3 cellular contexts compared by ENCODE assay signal in genomic region chr7:36747969-36748574, GRCh38.
TF ChIP-seq lines count a peak whose summit lies in the region.

No MANE protein-coding gene starts in this region.

TF ChIP-seq in liver, 16 proteins besides CTCF, POLR2A, EP300 and RAD21:
- TF ChIP-seq SP1 (IDR thresholded peaks at IDR 0.05) (no peak), YY1 (IDR thresholded peaks at IDR 0.05) (no peak), RXRA (IDR thresholded peaks at IDR 0.05) (no peak), ZBTB33 (IDR thresholded peaks at IDR 0.05) (no peak), HNF4G (IDR thresholded peaks at IDR 0.05) (no peak), JUND (IDR thresholded peaks at IDR 0.05) (no peak), NR2F2 (IDR thresholded peaks at IDR 0.05) (no peak), TAF1 (conservative IDR thresholded peaks at IDR 0.05) (no peak), GABPA (IDR thresholded peaks at IDR 0.05 in 1 of 2, conservative IDR thresholded peaks at IDR 0.05 in 1 of 2) (no peak), HNF4A (conservative IDR thresholded peaks at IDR 0.05) (no peak), EGR1 (IDR thresholded peaks at IDR 0.05; ENCODE audit: low read depth in 2 of 2) (no peak), FOXA1 (IDR thresholded peaks at IDR 0.05) (no peak), FOXA2 (IDR thresholded peaks at IDR 0.05) (no peak), ATF3 (IDR thresholded peaks at IDR 0.05) (no peak), MAX (IDR thresholded peaks at IDR 0.05) (no peak), REST (IDR thresholded peaks at IDR 0.05) (no peak)

TF ChIP-seq in HepG2, 621 proteins besides CTCF, POLR2A, EP300 and RAD21 (continues in another document):
- TF ChIP-seq GRHL1 (CRISPR knock-in tag; conservative IDR thresholded peaks at IDR 0.05) (no peak), ZNF883 (CRISPR knock-in tag; IDR thresholded peaks at IDR 0.05; ENCODE audit: not compliant biosample characterization) (no peak), MAF1 (CRISPR knock-in tag; IDR thresholded peaks at IDR 0.05; ENCODE audit: borderline replicate concordance) (no peak), ZNF770 (CRISPR knock-in tag; IDR thresholded peaks at IDR 0.05) (no peak), XRCC5 (optimal IDR thresholded peaks at IDR 0.05; ENCODE audit: low read length) (no peak), ZNF318 (CRISPR knock-in tag; IDR thresholded peaks at IDR 0.05) (no peak), SNRNP70 (IDR thresholded peaks at IDR 0.05; ENCODE audit: low read depth, low read length) (no peak), ZNF326 (CRISPR knock-in tag; IDR thresholded peaks at IDR 0.05; ENCODE audit: borderline replicate concordance) (no peak), MXD3 (CRISPR knock-in tag; IDR thresholded peaks at IDR 0.05) (no peak), FOXM1 (CRISPR knock-in tag; IDR thresholded peaks at IDR 0.05) (no peak)

TF ChIP-seq in GM12878, 131 proteins besides CTCF, POLR2A, EP300 and RAD21:
- TF ChIP-seq IKZF2 (IDR thresholded peaks at IDR 0.05) (peak in 1 of 2 experiments; percentile 13; a peak in 2 of 4 replicates), RUNX3 (IDR thresholded peaks at IDR 0.05; ENCODE audit: low read length) (peak; percentile 30; the same call in 1 of the 2 replicates), ZBTB33 (IDR thresholded peaks at IDR 0.05) (no peak)
